9 cellular contexts compared by ENCODE assay signal in genomic region chr5:42995152-42995751, GRCh38. TPM values are rescaled to one million over a fixed set of nuclear protein-coding genes. Genes with fewer than 3 reads are reported as not detected.
A peak's percentile ranks its signal among the peaks of the same experiment; 100 is the strongest.
DNase-seq lines count a peak whose midpoint lies in the region; ATAC-seq and TF ChIP-seq lines count a peak whose summit lies in the region.
"Had no signal": no experiment of that assay in that cellular context is flagged by ENCODE, and none has a peak within 500 bp of the region (broad histone marks: within the 10 kb centered on the region; RNA-seq: fewer than 3 reads in every experiment).

No MANE protein-coding gene starts in this region.

- 7 to 13% methylated on average over 13 to 16 of the region's 21 CpGs for WGBS in gastroesophageal sphincter (ENCODE audit: low coverage in 1 of 2), 2 donors

- H3K36me3 ChIP-seq in gastroesophageal sphincter (no peaks in the 10 kb centered on the region), stomach smooth muscle (ENCODE audit: control insufficient read depth in 2 of 2, insufficient read depth in 2 of 2, low read length in 2 of 2) (no peaks in the 10 kb centered on the region)

- CTCF ChIA-PET in activated CD4-positive, alpha-beta memory T cell treated with anti-CD3 and anti-CD28 coated beads, Interleukin-2, amount 10 ng/mL, durations not matched to agents 7 days and 5 days (lab: Charles Lee): interaction anchor here (1.0 to 9.7 kb wide), 10 partner anchors 12 to 127 kb away, joined by 4 to 105 read pairs (median 40); partner anchors contain the start of genes ANXA2R and ZNF131

- peaks cover 16% of the 10 kb centered on the region for H3K36me3 Mint-ChIP-seq in activated CD4-positive, alpha-beta memory T cell treated with anti-CD3 and anti-CD28 coated beads, Interleukin-2, amount 10 ng/mL, durations not matched to agents 7 days and 5 days (ENCODE audit: low read depth)

- peaks cover 19% of the 10 kb centered on the region for H3K4me1 Mint-ChIP-seq in activated CD4-positive, alpha-beta memory T cell treated with anti-CD3 and anti-CD28 coated beads, Interleukin-2, amount 10 ng/mL, durations not matched to agents 7 days and 5 days

- H3K9me3 ChIP-seq in gastroesophageal sphincter (peaks cover 0 to 22% (median 0%) of the 10 kb centered on the region in 3 donors), stomach smooth muscle (ENCODE audit: control insufficient read depth in 2 of 2, low read length in 2 of 2) (peaks cover 0 to 3% of the 10 kb centered on the region in 2 donors)

- POLR2A ChIA-PET in activated CD4-positive, alpha-beta memory T cell treated with anti-CD3 and anti-CD28 coated beads, Interleukin-2, amount 10 ng/mL, durations not matched to agents 7 days and 5 days (lab: Charles Lee): interaction anchor here (0.8 to 13.4 kb wide), 13 partner anchors 8 to 608 kb away, joined by 3 to 614 read pairs (median 63); partner anchors contain the start of genes ANXA2R, NNT, TMEM267 and ZNF131

- no peak for ATAC-seq in gastroesophageal sphincter

- no peak for TF ChIP-seq CTCF in gastroesophageal sphincter (IDR thresholded peaks at IDR 0.05)

- H3K27me3 ChIP-seq in gastroesophageal sphincter: peaks cover 100% of the 10 kb centered on the region
- peaks cover 72 to 89% of the 10 kb centered on the region in 2 donors for H3K27me3 ChIP-seq in stomach smooth muscle (ENCODE audit: control insufficient read depth in 1 of 2, insufficient read depth in 2 of 2, low read length in 2 of 2)

- no peak for TF ChIP-seq EP300 in gastroesophageal sphincter (IDR thresholded peaks at IDR 0.05)

- no peaks in the 10 kb centered on the region for H3K9me3 Mint-ChIP-seq in activated CD4-positive, alpha-beta memory T cell treated with anti-CD3 and anti-CD28 coated beads, Interleukin-2, amount 10 ng/mL, durations not matched to agents 7 days and 5 days

- peak overlapping the region; percentile 100 for H3K27ac Mint-ChIP-seq in activated CD4-positive, alpha-beta memory T cell treated with anti-CD3 and anti-CD28 coated beads, Interleukin-2, amount 10 ng/mL, durations not matched to agents 7 days and 5 days

- H3K27ac ChIP-seq in gastroesophageal sphincter: peak overlapping the region in 3 of 4 donors; percentile 69 to 88 (median 84)
- H3K27ac ChIP-seq in stomach smooth muscle (ENCODE audit: low read length): peak overlapping the region; percentile 46

- peak overlapping the region; percentile 99 for H3K4me3 Mint-ChIP-seq in activated CD4-positive, alpha-beta memory T cell treated with anti-CD3 and anti-CD28 coated beads, Interleukin-2, amount 10 ng/mL, durations not matched to agents 7 days and 5 days

- H3K27me3 Mint-ChIP-seq in activated CD4-positive, alpha-beta memory T cell treated with anti-CD3 and anti-CD28 coated beads, Interleukin-2, amount 10 ng/mL, durations not matched to agents 7 days and 5 days: peaks cover 2% of the 10 kb centered on the region

- H3K4me1 ChIP-seq in gastroesophageal sphincter (peaks cover 0 to 18% (median 0%) of the 10 kb centered on the region in 3 donors), stomach smooth muscle (ENCODE audit: control insufficient read depth, insufficient read depth, low read length) (peaks cover 13% of the 10 kb centered on the region)

- H3K9ac ChIP-seq in stomach smooth muscle (ENCODE audit: low read length in 2 of 2): no peak overlapping the region

- TF ChIP-seq POLR2A in gastroesophageal sphincter (IDR thresholded peaks at IDR 0.05): no peak

- H3K4me3 ChIP-seq in gastroesophageal sphincter (peak overlapping the region in 1 of 2 donors; percentile 56), stomach smooth muscle (ENCODE audit: low read length in 2 of 2) (peak overlapping the region in 1 of 2 donors; percentile 59)

- DNase-seq in NCI-H2227 (lab: John Stamatoyannopoulos, UW; ENCODE audit: unreplicated experiment): peak; percentile 49
- no peak for DNase-seq in NCI-H2227 treated with DMSO at 0.1 percent for 48 hours (lab: John Stamatoyannopoulos, UW)
- DNase-seq in activated CD4-positive, alpha-beta memory T cell treated with anti-CD3 and anti-CD28 coated beads, Interleukin-2, amount 10 ng/mL, durations not matched to agents 7 days and 5 days: no peak
- DNase-seq in MV-4-11 (lab: John Stamatoyannopoulos, UW): no peak
- DNase-seq in SHP77 treated with DMSO at 0.1 percent for 48 hours (lab: John Stamatoyannopoulos, UW): no peak
- DNase-seq in CD1c-positive myeloid dendritic cell (ENCODE audit: extremely low spot score): no peak
- DNase-seq: 8988T had no signal

RNA-seq across cellular contexts. Expression of gene ANXA2R, which starts 44.9 kb away (rescaled TPM):
- total RNA-seq in activated CD4-positive, alpha-beta memory T cell treated with anti-CD3 and anti-CD28 coated beads, Interleukin-2, amount 10 ng/mL, durations not matched to agents 7 days and 5 days: 10 to 100 TPM; 25.1 to 28.3 TPM
- total RNA-seq in gastroesophageal sphincter: 1 to 10 TPM; 1.2 to 5.1 (median 2.1) TPM

Comparison
In these comparisons a context has a peak if more than half of its experiments do, and no peak if none do; other contexts are left out.
1. RNA of gene ANXA2R, which starts 44.9 kb away (total RNA-seq): 25.1 to 28.3 TPM in activated CD4-positive, alpha-beta memory T cell treated with anti-CD3 and anti-CD28 coated beads, Interleukin-2, amount 10 ng/mL, durations not matched to agents 7 days and 5 days; 1.2 to 5.1 TPM in gastroesophageal sphincter; every median in the first group is over 4 times any median in the second.